Comparison of ENCODE assay signal across 1 cellular context in genomic region chr12:52175411-52176350, GRCh38.
TF ChIP-seq lines count a peak whose summit lies in the region.

No MANE protein-coding gene starts in this region.

TF ChIP-seq in H1, 55 proteins besides CTCF, POLR2A, EP300 and RAD21:
- TF ChIP-seq RBBP5 (IDR thresholded peaks at IDR 0.05; ENCODE audit: borderline replicate concordance, low read depth, low read length), result no peak
- TF ChIP-seq GTF2F1 (IDR thresholded peaks at IDR 0.05; ENCODE audit: borderline replicate concordance, low read depth, low read length), result no peak
- TF ChIP-seq RNF2 (IDR thresholded peaks at IDR 0.05; ENCODE audit: borderline replicate concordance, low read depth, low read length, missing control alignments, poor library complexity, severe bottlenecking), result no peak
- TF ChIP-seq KDM4A (IDR thresholded peaks at IDR 0.05; ENCODE audit: low read depth, low read length, severe bottlenecking), result no peak
- TF ChIP-seq MAX (IDR thresholded peaks at IDR 0.05), result no peak
- TF ChIP-seq KDM1A (IDR thresholded peaks at IDR 0.05; ENCODE audit: borderline replicate concordance, low read length), result no peak
